2 cellular contexts compared by ENCODE assay signal in genomic region chr6:91442342-91442741, GRCh38.
TF ChIP-seq lines count a peak whose summit lies in the region.

No MANE protein-coding gene starts in this region.

TF ChIP-seq in SK-N-SH, 30 proteins besides CTCF, POLR2A, EP300 and RAD21 (continued from another document):
- no peak for TF ChIP-seq USF2 (IDR thresholded peaks at IDR 0.05; ENCODE audit: borderline replicate concordance, low read depth, low read length)
- no peak for TF ChIP-seq REST (IDR thresholded peaks at IDR 0.05; ENCODE audit: low read depth, low read length)
- no peak for TF ChIP-seq SIN3A (IDR thresholded peaks at IDR 0.05; ENCODE audit: borderline replicate concordance, low read depth, low read length)
- TF ChIP-seq FOXJ3 (CRISPR knock-in tag; IDR thresholded peaks at IDR 0.05): no peak
- TF ChIP-seq USF1 (IDR thresholded peaks at IDR 0.05; ENCODE audit: borderline replicate concordance, low read depth): no peak
- no peak for TF ChIP-seq JUND (IDR thresholded peaks at IDR 0.05)
- TF ChIP-seq YY1 (IDR thresholded peaks at IDR 0.05; ENCODE audit: low read depth): no peak
- no peak for TF ChIP-seq ZBTB33 (IDR thresholded peaks at IDR 0.05; ENCODE audit: borderline replicate concordance, low read depth)
- TF ChIP-seq NFIC (IDR thresholded peaks at IDR 0.05; ENCODE audit: borderline replicate concordance): no peak
- no peak for TF ChIP-seq GATA2 (CRISPR knock-in tag; IDR thresholded peaks at IDR 0.05)
- no peak for TF ChIP-seq RCOR1 (IDR thresholded peaks at IDR 0.05; ENCODE audit: low read length)

TF ChIP-seq in SK-N-SH treated with all-trans-retinoic acid at 6 μM for 48 hours, 23 proteins besides CTCF, POLR2A, EP300 and RAD21 (continued from another document):
- TF ChIP-seq POU6F1 (CRISPR knock-in tag; IDR thresholded peaks at IDR 0.05; ENCODE audit: borderline replicate concordance, low read depth) (no peak), RARB (CRISPR knock-in tag; IDR thresholded peaks at IDR 0.05) (no peak), ZNF70 (CRISPR knock-in tag; IDR thresholded peaks at IDR 0.05) (no peak), CSDC2 (CRISPR knock-in tag; IDR thresholded peaks at IDR 0.05) (no peak), CSRNP3 (CRISPR knock-in tag; IDR thresholded peaks at IDR 0.05) (no peak), ZNF8 (CRISPR knock-in tag; IDR thresholded peaks at IDR 0.05) (no peak), BACH2 (CRISPR knock-in tag; IDR thresholded peaks at IDR 0.05; ENCODE audit: borderline replicate concordance) (no peak), TCF4 (CRISPR knock-in tag; IDR thresholded peaks at IDR 0.05; ENCODE audit: borderline replicate concordance) (no peak), ARNTL (CRISPR knock-in tag; IDR thresholded peaks at IDR 0.05; ENCODE audit: borderline replicate concordance, low read depth) (no peak), PPARA (CRISPR knock-in tag; IDR thresholded peaks at IDR 0.05; ENCODE audit: borderline replicate concordance) (no peak)
